ENCODE assay signal across 33 cellular contexts in genomic region chr4:76757418-76757910, GRCh38.
DNase-seq lines count a peak whose midpoint lies in the region; ATAC-seq and TF ChIP-seq lines count a peak whose summit lies in the region.
"Had no signal": no experiment of that assay in that cellular context is flagged by ENCODE, and none has a peak within 500 bp of the region (broad histone marks: within the 10 kb centered on the region; RNA-seq: fewer than 3 reads in every experiment).

No MANE protein-coding gene starts in this region.

- POLR2A ChIA-PET in RWPE1 (lab: Yijun Ruan, JAX; ENCODE audit: low non-redundant PET) (no interaction called here), PC-3 (lab: Charles Lee; ENCODE audit: unreplicated experiment) (no interaction called here)

- peaks cover 64% of the 10 kb centered on the region for H3K36me3 Mint-ChIP-seq in HFFc6 (ENCODE audit: low read depth)
- peaks cover 94% of the 10 kb centered on the region for H3K36me3 Mint-ChIP-seq in nephron progenitor cell (ENCODE audit: low read depth)
- H3K36me3 Mint-ChIP-seq: CD8-positive, alpha-beta T cell; T-cell had no signal

- H3K9me2 ChIP-seq in PC-3 (replicated peaks; ENCODE audit: low read length): no peaks in the 10 kb centered on the region

- H3K4me2 ChIP-seq in PC-3 (ENCODE audit: low read length): no peak overlapping the region
- H3K4me2 ChIP-seq: hepatocyte had no signal

- H3K4me1 ChIP-seq in tibial artery (peaks cover 0 to 65% (median 28%) of the 10 kb centered on the region in 4 donors), PC-3 (ENCODE audit: insufficient read depth, low read length) (peaks cover 18% of the 10 kb centered on the region)
- H3K4me1 ChIP-seq: HAP-1 had no signal

- H3K36me3 ChIP-seq in tibial artery (peaks cover 20 to 63% (median 39%) of the 10 kb centered on the region in 3 donors), PC-3 (ENCODE audit: low read depth, low read length) (peaks cover 14% of the 10 kb centered on the region)
- H3K36me3 ChIP-seq: HAP-1, ovary had no signal

- BruUV-seq in PC-3 (replicated peaks; lab: Mats Ljungman, UMichigan): no TSS peak

- H3K9me3 ChIP-seq in tibial artery: no peaks in the 10 kb centered on the region
- H3K9me3 ChIP-seq in PC-3 (ENCODE audit: low read length): no peaks in the 10 kb centered on the region
- H3K9me3 ChIP-seq: HAP-1, ovary, right atrium auricular region, SJSA1 had no signal

- H3F3A ChIP-seq in PC-3 (ENCODE audit: low read length, unreplicated experiment): no peaks in the 10 kb centered on the region

- H3K9me3 Mint-ChIP-seq in HFFc6: no peaks in the 10 kb centered on the region
- no peaks in the 10 kb centered on the region for H3K9me3 Mint-ChIP-seq in nephron progenitor cell
- H3K9me3 Mint-ChIP-seq: activated naive CD8-positive, alpha-beta T cell treated with anti-CD3 and anti-CD28 coated beads, Interleukin-2, amount 50 U/mL, for 24 hours; CD8-positive, alpha-beta T cell; central memory CD8-positive, alpha-beta T cell; nephron; T-cell had no signal

- no peak overlapping the region for H3K4me3 ChIP-seq in dorsolateral prefrontal cortex
- H3K4me3 ChIP-seq in tibial artery: no peak overlapping the region
- no peak overlapping the region for H3K4me3 ChIP-seq in PC-3 (ENCODE audit: low read length)
- H3K4me3 ChIP-seq: GM12878, HAP-1, hepatocyte, lung, ovary, right atrium auricular region, SJSA1, smooth muscle cell had no signal

- no peaks in the 10 kb centered on the region for H3K79me2 ChIP-seq in PC-3 (ENCODE audit: low read length)
- H3K79me2 ChIP-seq: hepatocyte had no signal

- TF ChIP-seq CTCF in HFFc6 (IDR thresholded peaks at IDR 0.05) (no peak), dorsolateral prefrontal cortex (IDR thresholded peaks at IDR 0.05 in 54 of 56, conservative IDR thresholded peaks at IDR 0.05 in 2 of 56; ENCODE audit: low read depth in 1 of 56, partially characterized antibody in 56 of 56) (no peak), nephron progenitor cell (IDR thresholded peaks at IDR 0.05) (no peak), tibial artery (IDR thresholded peaks at IDR 0.05) (no peak), RWPE1 (conservative IDR thresholded peaks at IDR 0.05; ENCODE audit: low read depth) (no peak), PC-3 (conservative IDR thresholded peaks at IDR 0.05; ENCODE audit: low read depth, low read length) (no peak)

- H3K9ac ChIP-seq in PC-3 (ENCODE audit: low read length): no peak overlapping the region

- ATAC-seq in PC-3: no peak
- ATAC-seq: activated CD4-positive, CD25-positive, alpha-beta regulatory T cell treated with anti-CD3 and anti-CD28 coated beads, Interleukin-2, amount 50 U/mL, for 24 hours; activated naive CD8-positive, alpha-beta T cell treated with anti-CD3 and anti-CD28 coated beads, Interleukin-2, amount 50 U/mL, for 24 hours; CD8-positive, alpha-beta T cell; stimulated activated naive CD8-positive, alpha-beta T cell treated with anti-CD3 and anti-CD28 coated beads, Interleukin-15, Interleukin-2, amounts not matched to agents 100 U/mL and 50 U/mL, for 24 hours; T-cell had no signal

- H3K27me3 ChIP-seq in dorsolateral prefrontal cortex (no peaks in the 10 kb centered on the region), tibial artery (no peaks in the 10 kb centered on the region), PC-3 (ENCODE audit: low read length) (no peaks in the 10 kb centered on the region)
- H3K27me3 ChIP-seq: hepatocyte, ovary, right atrium auricular region, SJSA1 had no signal

- H4K20me1 ChIP-seq in PC-3 (ENCODE audit: low read length): no peaks in the 10 kb centered on the region

- H3K27me3 Mint-ChIP-seq in HFFc6 (ENCODE audit: insufficient read depth): peaks cover 13% of the 10 kb centered on the region
- no peaks in the 10 kb centered on the region for H3K27me3 Mint-ChIP-seq in nephron progenitor cell (ENCODE audit: low read depth, poor library complexity)

- DNase-seq in HFFc6 (no peak), dorsolateral prefrontal cortex (no peak), nephron progenitor cell (no peak), tibial artery (peak in 1 of 2 donors; percentile 67), T1000 (lab: John Stamatoyannopoulos, UW) (no peak), RWPE1 (ENCODE audit: low spot score) (no peak), PC-3 (no peak), DMS79 (lab: John Stamatoyannopoulos, UW) (no peak)
- DNase-seq: ACHN; activated CD4-positive, alpha-beta T cell treated with anti-CD3 and anti-CD28 coated beads, Interleukin-2, amount 50 U/mL, for 48 hours; activated naive CD4-positive, alpha-beta T cell; activated naive CD8-positive, alpha-beta T cell treated with anti-CD3 and anti-CD28 coated beads, Interleukin-2, amount 50 U/mL, for 24 hours; activated T-cell treated with anti-CD3 and anti-CD28 coated beads, Interleukin-2, amount 50 U/mL, for 48 hours; CD8-positive, alpha-beta T cell; DMS 273 treated with DMSO at 0.1 percent for 48 hours; EL; NCI-H187; NCI-H2171 treated with DMSO at 0.1 percent for 48 hours; ovary; RPMI8226; stimulated activated naive CD8-positive, alpha-beta T cell treated with anti-CD3 and anti-CD28 coated beads, Interleukin-15, Interleukin-2, amounts not matched to agents 100 U/mL and 50 U/mL, for 24 hours; T-cell had no signal

- intact Hi-C loops in dorsolateral prefrontal cortex (cut with DNase I) (loop anchor here in 1 of 2 donors (5.0 kb wide), 1 partner anchor 240 kb away; no protein-coding TSS in a partner anchor), tibial artery (cut with DNase I; ENCODE audit: low total_unique reads) (loop anchor here (10.0 kb wide), 2 partner anchors 317 to 323 kb away; partner anchors contain the start of genes CCNI and SHROOM3), PC-3 (cut with micrococcal nuclease) (no loop called here)

- CTCF ChIA-PET in RWPE1 (lab: Yijun Ruan, JAX): interaction anchor here (0.6 to 1.7 kb wide), 5 partner anchors 13 to 271 kb away, joined by 3 to 8 read pairs (median 3); no protein-coding TSS in a partner anchor
- CTCF ChIA-PET in PC-3 (lab: Charles Lee): interaction anchor here (0.6 kb wide), 1 partner anchor 205 kb away, joined by 3 read pairs; no protein-coding TSS in a partner anchor

- H3K27ac ChIP-seq in dorsolateral prefrontal cortex (peak overlapping the region in 42 of 59 donors; percentile 21 to 80 (median 58)), tibial artery (peak overlapping the region; percentile 74 to 75), RWPE1 (no peak overlapping the region), PC-3 (ENCODE audit: low read length) (no peak overlapping the region)
- H3K27ac ChIP-seq: hepatocyte, ovary, SJSA1 had no signal

- no peak overlapping the region for H2AFZ ChIP-seq in PC-3 (ENCODE audit: low read length)
- H2AFZ ChIP-seq: hepatocyte had no signal

- H3K4me3 Mint-ChIP-seq in HFFc6 (peak overlapping the region; percentile 35; the same call in 1 of the 2 replicates), nephron progenitor cell (no peak overlapping the region)
- H3K4me3 Mint-ChIP-seq: activated naive CD8-positive, alpha-beta T cell treated with anti-CD3 and anti-CD28 coated beads, Interleukin-2, amount 50 U/mL, for 24 hours; B cell; CD8-positive, alpha-beta T cell; central memory CD8-positive, alpha-beta T cell; nephron; T-cell had no signal

- H3K4me1 Mint-ChIP-seq in HFFc6 (ENCODE audit: low read depth): peaks cover 80% of the 10 kb centered on the region
- H3K4me1 Mint-ChIP-seq in nephron progenitor cell: peaks cover 78% of the 10 kb centered on the region
- H3K4me1 Mint-ChIP-seq: B cell; central memory CD8-positive, alpha-beta T cell; T-cell had no signal

- H3K27ac Mint-ChIP-seq in HFFc6 (peak overlapping the region; percentile 82), nephron progenitor cell (peak overlapping the region; percentile 97)
- H3K27ac Mint-ChIP-seq: activated naive CD8-positive, alpha-beta T cell treated with anti-CD3 and anti-CD28 coated beads, Interleukin-2, amount 50 U/mL, for 24 hours; B cell; CD8-positive, alpha-beta T cell; T-cell had no signal

Comparison
In these comparisons a context has a peak if more than half of its experiments do, and no peak if none do; other contexts are left out.
1. H3K27ac ChIP-seq: peak in dorsolateral prefrontal cortex (42 of 59) and tibial artery (2 of 2); none in RWPE1 (single experiment) and PC-3 (single experiment).